Comparison of ENCODE assay signal across 18 cellular contexts in the genomic region with DNA sequence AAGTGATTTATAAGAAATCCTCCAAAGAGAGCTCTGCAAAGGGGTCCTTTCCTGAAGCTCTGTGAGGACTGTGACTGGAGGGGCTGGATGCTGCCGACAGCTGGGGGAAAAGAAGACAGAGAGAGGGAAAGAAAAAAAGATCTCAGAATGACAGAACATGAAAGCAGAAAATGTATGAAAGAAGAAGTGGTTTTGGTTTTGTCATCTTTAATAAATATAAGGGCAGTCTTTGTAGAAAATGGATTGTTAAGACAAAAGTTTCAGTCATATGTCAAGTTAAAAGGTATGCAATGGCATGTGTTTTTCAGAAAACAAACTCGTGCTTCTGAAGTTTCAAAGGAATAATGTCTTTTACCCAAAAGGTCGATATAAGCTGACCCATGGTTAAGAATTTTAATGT.
DNase-seq lines count a peak whose midpoint lies in the region; ATAC-seq and TF ChIP-seq lines count a peak whose summit lies in the region.
"Had no signal": no experiment of that assay in that cellular context is flagged by ENCODE, and none has a peak within 500 bp of the region (broad histone marks: within the 10 kb centered on the region; RNA-seq: fewer than 3 reads in every experiment).

No MANE protein-coding gene starts in this region.

- ATAC-seq in HG03432 (IDR thresholded peaks at IDR 0.05; ENCODE audit: unreplicated experiment) (peak; percentile 66), SK-N-SH treated with all-trans-retinoic acid at 6 μM for 48 hours (no peak)
- ATAC-seq in stimulated activated effector memory CD8-positive, alpha-beta T cell treated with anti-CD3 and anti-CD28 coated beads, Interleukin-12 subunit alpha, Interleukin-12 subunit beta, amount 100 ng/mL, for 72 hours: no peak
- ATAC-seq in activated CD8-positive, alpha-beta memory T cell treated with anti-CD3 and anti-CD28 coated beads, Interleukin-2, amount 10 ng/mL, durations not matched to agents 7 days and 5 days: no peak
- ATAC-seq: left lobe of liver had no signal

- H3K27me3 Mint-ChIP-seq in activated naive CD4-positive, alpha-beta T cell treated with anti-CD3 and anti-CD28 coated beads, Interleukin-2, amount 50 U/mL, for 24 hours: no peaks in the 10 kb centered on the region
- no peaks in the 10 kb centered on the region for H3K27me3 Mint-ChIP-seq in chondrocyte (ENCODE audit: low read depth)
- no peaks in the 10 kb centered on the region for H3K27me3 Mint-ChIP-seq in activated CD8-positive, alpha-beta memory T cell treated with anti-CD3 and anti-CD28 coated beads, Interleukin-2, amount 10 ng/mL, durations not matched to agents 7 days and 5 days
- H3K27me3 Mint-ChIP-seq: brain; dendritic cell treated with granulocyte-macrophage colony-stimulating factor and Interleukin-4, amounts not matched to agents 40 ng/mL and 50 ng/mL, for 4 days had no signal

- CTCF ChIA-PET in activated CD8-positive, alpha-beta memory T cell treated with anti-CD3 and anti-CD28 coated beads, Interleukin-2, amount 10 ng/mL, durations not matched to agents 7 days and 5 days (lab: Charles Lee): interaction anchor here (1.2 kb wide), 1 partner anchor 11 kb away, joined by 3 read pairs; no protein-coding TSS in a partner anchor

- DNase-seq in activated naive CD4-positive, alpha-beta T cell treated with anti-CD3 and anti-CD28 coated beads, Interleukin-2, amount 50 U/mL, for 16 hours: no peak
- DNase-seq in chondrocyte (ENCODE audit: low spot score) (no peak), NCI-H1092 treated with DMSO at 0.1 percent for 48 hours (lab: John Stamatoyannopoulos, UW) (no peak)
- no peak for DNase-seq in stimulated activated effector memory CD8-positive, alpha-beta T cell treated with anti-CD3 and anti-CD28 coated beads, Interleukin-12 subunit alpha, Interleukin-12 subunit beta, amount 100 ng/mL, for 72 hours (ENCODE audit: low spot score in 2 of 2)
- DNase-seq in activated CD8-positive, alpha-beta memory T cell treated with anti-CD3 and anti-CD28 coated beads, Interleukin-2, amount 10 ng/mL, durations not matched to agents 7 days and 5 days: no peak
- DNase-seq: activated naive CD4-positive, alpha-beta T cell treated with anti-CD3 and anti-CD28 coated beads for 36 hours; GOT3; NCI-H1092; NCI-H526 treated with DMSO at 0.1 percent for 48 hours; posterior cingulate gyrus; stimulated activated CD4-positive, alpha-beta T cell treated with anti-CD3 and anti-CD28 coated beads, Interleukin-4, amount 100 ng/mL, for 4 hours; stimulated activated CD8-positive, alpha-beta memory T cell treated with anti-CD3 and anti-CD28 coated beads, Interleukin-4, amount 100 ng/mL, for 48 hours had no signal

- TF ChIP-seq CTCF in chondrocyte (IDR thresholded peaks at IDR 0.05): no peak

- peaks cover 48% of the 10 kb centered on the region for H3K36me3 Mint-ChIP-seq in activated naive CD4-positive, alpha-beta T cell treated with anti-CD3 and anti-CD28 coated beads, Interleukin-2, amount 50 U/mL, for 24 hours
- peaks cover 47% of the 10 kb centered on the region for H3K36me3 Mint-ChIP-seq in chondrocyte (ENCODE audit: low read depth)
- peaks cover 100% of the 10 kb centered on the region for H3K36me3 Mint-ChIP-seq in stimulated activated effector memory CD8-positive, alpha-beta T cell treated with anti-CD3 and anti-CD28 coated beads, Interleukin-12 subunit alpha, Interleukin-12 subunit beta, amount 100 ng/mL, for 72 hours
- peaks cover 82% of the 10 kb centered on the region for H3K36me3 Mint-ChIP-seq in activated CD8-positive, alpha-beta memory T cell treated with anti-CD3 and anti-CD28 coated beads, Interleukin-2, amount 10 ng/mL, durations not matched to agents 7 days and 5 days

- H3K9me3 Mint-ChIP-seq in activated naive CD4-positive, alpha-beta T cell treated with anti-CD3 and anti-CD28 coated beads, Interleukin-2, amount 50 U/mL, for 24 hours: no peaks in the 10 kb centered on the region
- no peaks in the 10 kb centered on the region for H3K9me3 Mint-ChIP-seq in chondrocyte (ENCODE audit: low read depth)
- no peaks in the 10 kb centered on the region for H3K9me3 Mint-ChIP-seq in stimulated activated effector memory CD8-positive, alpha-beta T cell treated with anti-CD3 and anti-CD28 coated beads, Interleukin-12 subunit alpha, Interleukin-12 subunit beta, amount 100 ng/mL, for 72 hours
- H3K9me3 Mint-ChIP-seq in activated CD8-positive, alpha-beta memory T cell treated with anti-CD3 and anti-CD28 coated beads, Interleukin-2, amount 10 ng/mL, durations not matched to agents 7 days and 5 days (ENCODE audit: low read depth): no peaks in the 10 kb centered on the region
- H3K9me3 Mint-ChIP-seq: brain; dendritic cell treated with granulocyte-macrophage colony-stimulating factor and Interleukin-4, amounts not matched to agents 40 ng/mL and 50 ng/mL, for 4 days had no signal

- peak overlapping the region; percentile 43 for H3K27ac Mint-ChIP-seq in activated naive CD4-positive, alpha-beta T cell treated with anti-CD3 and anti-CD28 coated beads, Interleukin-2, amount 50 U/mL, for 24 hours
- peak overlapping the region; percentile 63 for H3K27ac Mint-ChIP-seq in chondrocyte (ENCODE audit: unreplicated experiment)
- peak overlapping the region; percentile 58 for H3K27ac Mint-ChIP-seq in stimulated activated effector memory CD8-positive, alpha-beta T cell treated with anti-CD3 and anti-CD28 coated beads, Interleukin-12 subunit alpha, Interleukin-12 subunit beta, amount 100 ng/mL, for 72 hours
- no peak overlapping the region for H3K27ac Mint-ChIP-seq in activated CD8-positive, alpha-beta memory T cell treated with anti-CD3 and anti-CD28 coated beads, Interleukin-2, amount 10 ng/mL, durations not matched to agents 7 days and 5 days
- H3K27ac Mint-ChIP-seq: activated naive CD4-positive, alpha-beta T cell treated with anti-CD3 and anti-CD28 coated beads for 36 hours; dendritic cell treated with granulocyte-macrophage colony-stimulating factor and Interleukin-4, amounts not matched to agents 40 ng/mL and 50 ng/mL, for 4 days had no signal

- H3K4me1 Mint-ChIP-seq in activated naive CD4-positive, alpha-beta T cell treated with anti-CD3 and anti-CD28 coated beads, Interleukin-2, amount 50 U/mL, for 24 hours: peaks cover 4% of the 10 kb centered on the region
- peaks cover 72% of the 10 kb centered on the region for H3K4me1 Mint-ChIP-seq in chondrocyte (ENCODE audit: low read depth)
- peaks cover 30% of the 10 kb centered on the region for H3K4me1 Mint-ChIP-seq in stimulated activated effector memory CD8-positive, alpha-beta T cell treated with anti-CD3 and anti-CD28 coated beads, Interleukin-12 subunit alpha, Interleukin-12 subunit beta, amount 100 ng/mL, for 72 hours
- H3K4me1 Mint-ChIP-seq in activated CD8-positive, alpha-beta memory T cell treated with anti-CD3 and anti-CD28 coated beads, Interleukin-2, amount 10 ng/mL, durations not matched to agents 7 days and 5 days: peaks cover 17% of the 10 kb centered on the region

- no peak overlapping the region for H3K4me3 Mint-ChIP-seq in activated naive CD4-positive, alpha-beta T cell treated with anti-CD3 and anti-CD28 coated beads, Interleukin-2, amount 50 U/mL, for 24 hours
- no peak overlapping the region for H3K4me3 Mint-ChIP-seq in chondrocyte (ENCODE audit: unreplicated experiment)
- no peak overlapping the region for H3K4me3 Mint-ChIP-seq in stimulated activated effector memory CD8-positive, alpha-beta T cell treated with anti-CD3 and anti-CD28 coated beads, Interleukin-12 subunit alpha, Interleukin-12 subunit beta, amount 100 ng/mL, for 72 hours
- H3K4me3 Mint-ChIP-seq in activated CD8-positive, alpha-beta memory T cell treated with anti-CD3 and anti-CD28 coated beads, Interleukin-2, amount 10 ng/mL, durations not matched to agents 7 days and 5 days: no peak overlapping the region
- H3K4me3 Mint-ChIP-seq: activated naive CD4-positive, alpha-beta T cell treated with anti-CD3 and anti-CD28 coated beads for 36 hours; brain; dendritic cell treated with granulocyte-macrophage colony-stimulating factor and Interleukin-4, amounts not matched to agents 40 ng/mL and 50 ng/mL, for 4 days had no signal

TF ChIP-seq in SK-N-SH treated with all-trans-retinoic acid at 6 μM for 48 hours, 23 proteins besides CTCF, POLR2A, EP300 and RAD21 (continues in another document):
- TF ChIP-seq ESRRG (CRISPR knock-in tag; IDR thresholded peaks at IDR 0.05): no peak
- no peak for TF ChIP-seq OSR1 (CRISPR knock-in tag; IDR thresholded peaks at IDR 0.05)
- no peak for TF ChIP-seq ZC3H10 (CRISPR knock-in tag; IDR thresholded peaks at IDR 0.05)
- no peak for TF ChIP-seq PATZ1 (CRISPR knock-in tag; IDR thresholded peaks at IDR 0.05; ENCODE audit: borderline replicate concordance)
- TF ChIP-seq PPARA (CRISPR knock-in tag; IDR thresholded peaks at IDR 0.05; ENCODE audit: borderline replicate concordance): no peak
- no peak for TF ChIP-seq ZFP3 (CRISPR knock-in tag; IDR thresholded peaks at IDR 0.05)
- TF ChIP-seq RARB (CRISPR knock-in tag; IDR thresholded peaks at IDR 0.05): no peak
- TF ChIP-seq CSDC2 (CRISPR knock-in tag; IDR thresholded peaks at IDR 0.05): no peak
- no peak for TF ChIP-seq CSRNP3 (CRISPR knock-in tag; IDR thresholded peaks at IDR 0.05)
